ENCODE assay signal across 3 cellular contexts in the genomic region with DNA sequence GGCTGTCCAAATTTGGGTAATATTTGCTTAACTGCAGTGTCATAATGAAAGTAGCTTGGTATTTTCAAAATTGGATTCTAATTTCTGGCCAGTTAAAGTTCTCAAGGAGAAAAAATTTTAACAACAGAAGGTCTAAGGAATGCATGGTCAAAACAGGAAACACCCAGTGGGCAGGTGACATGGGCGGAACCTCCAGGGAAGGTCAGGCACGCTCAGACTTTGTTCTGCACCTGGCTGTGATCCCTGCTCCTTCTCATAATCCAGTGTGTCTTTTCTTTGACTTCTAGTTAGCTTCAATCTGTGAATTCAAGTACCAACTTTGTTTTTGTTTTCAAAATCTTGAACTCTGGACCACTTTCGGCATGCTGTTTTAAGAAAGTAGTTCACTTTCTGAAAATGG. TPM values are rescaled to one million over a fixed set of nuclear protein-coding genes. Genes with fewer than 3 reads are reported as not detected.
"Had no signal": no experiment of that assay in that cellular context is flagged by ENCODE, and none has a peak within 500 bp of the region (broad histone marks: within the 10 kb centered on the region; RNA-seq: fewer than 3 reads in every experiment).

No MANE protein-coding gene starts in this region.

RNA-seq across cellular contexts. Expression of gene NPY4R2, which starts 34.2 kb away (rescaled TPM):
- total RNA-seq: LHCN-M2, MCF 10A, NCI-H460 had no signal
